27 cellular contexts compared by ENCODE assay signal in genomic region chr3:47912006-47912504, GRCh38.
DNase-seq lines count a peak whose midpoint lies in the region; ATAC-seq and TF ChIP-seq lines count a peak whose summit lies in the region.
"Had no signal": no experiment of that assay in that cellular context is flagged by ENCODE, and none has a peak within 500 bp of the region (broad histone marks: within the 10 kb centered on the region; RNA-seq: fewer than 3 reads in every experiment).

No MANE protein-coding gene starts in this region.

- no peak for TF ChIP-seq POLR2A in esophagus muscularis mucosa (IDR thresholded peaks at IDR 0.05; ENCODE audit: low read depth)

- H3K4me1 ChIP-seq in psoas muscle (peaks cover 27% of the 10 kb centered on the region), esophagus muscularis mucosa (peaks cover 0 to 4% (median 0%) of the 10 kb centered on the region in 4 donors)
- H3K4me1 ChIP-seq: BLaER1 treated with 17β-estradiol and CSF1 and Interleukin-3, amounts not matched to agents 10 nM and 100 nM; Caco-2; prostate gland; upper lobe of right lung had no signal

- peaks cover 56% of the 10 kb centered on the region for H3K36me3 ChIP-seq in MG63
- H3K36me3 ChIP-seq in psoas muscle (ENCODE audit: insufficient read depth in 1 of 2, low read depth in 1 of 2), result peaks cover 15 to 98% of the 10 kb centered on the region in 2 donors
- peaks cover 36 to 96% (median 66%) of the 10 kb centered on the region in 4 donors for H3K36me3 ChIP-seq in esophagus muscularis mucosa

- H3K27ac ChIP-seq in psoas muscle (peak overlapping the region; percentile 80), esophagus muscularis mucosa (replicated peaks in 1 of 4) (no peak overlapping the region), substantia nigra (ENCODE audit: low read depth, low read length, poor library complexity, severe bottlenecking) (no peak overlapping the region)
- H3K27ac ChIP-seq: BLaER1 treated with 17β-estradiol and CSF1 and Interleukin-3, amounts not matched to agents 10 nM and 100 nM; prostate gland; upper lobe of right lung had no signal

- no peak for TF ChIP-seq EP300 in esophagus muscularis mucosa (IDR thresholded peaks at IDR 0.05)

- no peak for ATAC-seq in psoas muscle
- no peak for ATAC-seq in HG03442 (IDR thresholded peaks at IDR 0.05; ENCODE audit: unreplicated experiment)
- ATAC-seq: activated CD8-positive, alpha-beta T cell treated with anti-CD3 and anti-CD28 coated beads, Interleukin-2, amount 10 ng/mL, durations not matched to agents 7 days and 5 days; upper lobe of right lung had no signal

- intact Hi-C loops in psoas muscle (cut with DNase I), result loop anchor here in 1 of 2 donors (5.0 kb wide), 1 partner anchor 450 kb away; no protein-coding TSS in a partner anchor
- intact Hi-C loops in esophagus muscularis mucosa (cut with DNase I), result no loop called here

- H3K9me3 ChIP-seq in MG63, result no peaks in the 10 kb centered on the region
- H3K9me3 ChIP-seq in psoas muscle, result no peaks in the 10 kb centered on the region
- no peaks in the 10 kb centered on the region for H3K9me3 ChIP-seq in esophagus muscularis mucosa
- H3K9me3 ChIP-seq: BLaER1 treated with 17β-estradiol and CSF1 and Interleukin-3, amounts not matched to agents 10 nM and 100 nM; Caco-2; prostate gland; upper lobe of right lung had no signal

- H3K4me3 ChIP-seq in MG63 (no peak overlapping the region), choroid plexus epithelial cell (ENCODE audit: low read depth, low read length) (no peak overlapping the region), psoas muscle (no peak overlapping the region), esophagus muscularis mucosa (no peak overlapping the region)
- H3K4me3 ChIP-seq: BLaER1 treated with 17β-estradiol and CSF1 and Interleukin-3, amounts not matched to agents 10 nM and 100 nM; lung; prostate gland; upper lobe of right lung had no signal

- no peaks in the 10 kb centered on the region for H3K27me3 ChIP-seq in MG63
- H3K27me3 ChIP-seq in psoas muscle (ENCODE audit: insufficient read depth in 3 of 3, low read length in 2 of 3), result no peaks in the 10 kb centered on the region
- H3K27me3 ChIP-seq in esophagus muscularis mucosa, result no peaks in the 10 kb centered on the region
- H3K27me3 ChIP-seq: BLaER1 treated with 17β-estradiol and CSF1 and Interleukin-3, amounts not matched to agents 10 nM and 100 nM; upper lobe of right lung had no signal

- 89 to 95% (median 91%) methylated on average over 6 of the region's 6 CpGs for WGBS in psoas muscle, 3 donors
- whole genome bisulfite sequencing in esophagus muscularis mucosa, result 91% methylated on average over 6 of the region's 6 CpGs

- DNase-seq in ELR (ENCODE audit: low read depth), result peak; percentile 60
- DNase-seq in MG63, result peak; percentile 12
- DNase-seq in choroid plexus epithelial cell (ENCODE audit: low read depth), result peak; percentile 25
- no peak for DNase-seq in psoas muscle
- DNase-seq in esophagus muscularis mucosa (ENCODE audit: extremely low spot score), result no peak
- no peak for DNase-seq in NCI-H524 treated with DMSO at 0.1 percent for 48 hours (lab: John Stamatoyannopoulos, UW)
- DNase-seq in substantia nigra (lab: John Stamatoyannopoulos, UW), result no peak
- DNase-seq: activated CD8-positive, alpha-beta T cell treated with anti-CD3 and anti-CD28 coated beads, Interleukin-2, amount 10 ng/mL, durations not matched to agents 7 days and 5 days; activated effector memory CD4-positive, alpha-beta T cell treated with anti-CD3 and anti-CD28 coated beads, Interleukin-2, amount 50 U/mL, for 16 hours; activated naive CD8-positive, alpha-beta T cell treated with anti-CD3 and anti-CD28 coated beads, Interleukin-2, amount 10 ng/mL, durations not matched to agents 7 days and 5 days; activated T-cell treated with anti-CD3 and anti-CD28 coated beads for 4 hours; Caco-2; DMS79; effector CD4-positive, alpha-beta T cell; erythroblast; KBM-7; kidney glomerular epithelial cell; NCI-H146; NCI-H524; SIG-M5; stimulated activated CD8-positive, alpha-beta memory T cell treated with anti-CD3 and anti-CD28 coated beads, Interleukin-4, amount 100 ng/mL, for 48 hours; T-helper 1 cell; upper lobe of right lung had no signal

- TF ChIP-seq CTCF in choroid plexus epithelial cell (conservative IDR thresholded peaks at IDR 0.05; ENCODE audit: low read depth, low read length) (no peak), psoas muscle (IDR thresholded peaks at IDR 0.05) (no peak), esophagus muscularis mucosa (IDR thresholded peaks at IDR 0.05) (no peak)

Comparison
In these comparisons a context has a peak if more than half of its experiments do, and no peak if none do; other contexts are left out.
1. DNase-seq: peak in ELR (single experiment), MG63 (single experiment) and choroid plexus epithelial cell (single experiment); none in psoas muscle (0 of 2), esophagus muscularis mucosa (single experiment), NCI-H524 treated with DMSO at 0.1 percent for 48 hours (single experiment) and substantia nigra (0 of 49).